8 cellular contexts compared by ENCODE assay signal in the genomic region with DNA sequence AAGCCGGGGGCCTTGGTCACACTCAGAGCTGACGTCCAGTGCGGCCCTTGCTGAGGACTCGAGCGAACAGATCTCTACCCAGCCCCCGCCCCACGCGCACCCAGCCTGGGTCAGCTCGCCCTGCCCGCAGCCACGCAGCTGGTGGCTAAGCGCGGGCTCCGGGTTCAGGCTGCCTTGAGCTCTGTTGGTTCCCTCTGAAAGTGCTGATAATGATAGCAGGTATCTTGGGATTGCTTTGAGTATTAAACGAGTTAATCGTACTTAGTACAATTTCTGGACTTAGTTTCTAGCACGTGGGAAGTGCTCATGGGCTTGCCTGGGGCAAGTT.
DNase-seq lines count a peak whose midpoint lies in the region; ATAC-seq, FAIRE-seq and TF ChIP-seq lines count a peak whose summit lies in the region.

No MANE protein-coding gene starts in this region.

- H3K36me3 ChIP-seq in WERI-Rb-1 = no peaks in the 10 kb centered on the region
- H3K36me3 ChIP-seq in suprapubic skin = no peaks in the 10 kb centered on the region

- ATAC-seq in activated CD4-positive, alpha-beta T cell treated with anti-CD3 and anti-CD28 coated beads for 36 hours = no peak

- no peak overlapping the region for H3K27ac ChIP-seq in WERI-Rb-1
- no peak overlapping the region for H3K27ac ChIP-seq in suprapubic skin

- H3K4me1 Mint-ChIP-seq in activated CD4-positive, alpha-beta T cell treated with anti-CD3 and anti-CD28 coated beads for 36 hours = peaks cover 9% of the 10 kb centered on the region

- no peak for FAIRE-seq in frontal cortex (lab: Jason Lieb, UNC)

- TF ChIP-seq CTCF in WERI-Rb-1 (IDR thresholded peaks at IDR 0.05; ENCODE audit: low read depth, low read length) (no peak), suprapubic skin (IDR thresholded peaks at IDR 0.05) (no peak), GM10266 (IDR thresholded peaks at IDR 0.05; ENCODE audit: control insufficient read depth, insufficient read depth, low read depth, missing control alignments) (no peak)

- H3K27me3 ChIP-seq in WERI-Rb-1 (ENCODE audit: insufficient read depth, low read depth, severe bottlenecking) (peaks cover 5% of the 10 kb centered on the region), suprapubic skin (peaks cover 21% of the 10 kb centered on the region)

- H3K27ac Mint-ChIP-seq in activated CD4-positive, alpha-beta T cell treated with anti-CD3 and anti-CD28 coated beads for 36 hours = peak overlapping the region; percentile 20

- no peak for DNase-seq in activated CD4-positive, alpha-beta T cell treated with anti-CD3 and anti-CD28 coated beads for 36 hours
- DNase-seq in activated CD4-positive, alpha-beta T cell treated with anti-CD3 and anti-CD28 coated beads, Interleukin-2, amount 50 U/mL, for 4 hours = no peak
- DNase-seq in WERI-Rb-1 = no peak
- DNase-seq in suprapubic skin (ENCODE audit: low spot score in 2 of 2) = no peak
- no peak for DNase-seq in frontal cortex (ENCODE audit: low spot score in 2 of 2)
- no peak for DNase-seq in effector CD8-positive, alpha-beta T cell (lab: John Stamatoyannopoulos, UW)
- DNase-seq in GM10266 (ENCODE audit: extremely low spot score) = no peak

- H3K36me3 Mint-ChIP-seq in activated CD4-positive, alpha-beta T cell treated with anti-CD3 and anti-CD28 coated beads for 36 hours (ENCODE audit: low read depth) = no peaks in the 10 kb centered on the region

- WGBS in suprapubic skin = 5% methylated on average over 7 of the region's 17 CpGs

- peak overlapping the region; percentile 67 for H3K4me3 Mint-ChIP-seq in activated CD4-positive, alpha-beta T cell treated with anti-CD3 and anti-CD28 coated beads for 36 hours

- no peaks in the 10 kb centered on the region for H3K9me3 ChIP-seq in WERI-Rb-1 (ENCODE audit: severe bottlenecking)
- H3K9me3 ChIP-seq in iPS-18c (ENCODE audit: control insufficient read depth, insufficient read depth, low read length) = no peaks in the 10 kb centered on the region
- no peaks in the 10 kb centered on the region for H3K9me3 ChIP-seq in suprapubic skin

- no peaks in the 10 kb centered on the region for H3K9me3 Mint-ChIP-seq in activated CD4-positive, alpha-beta T cell treated with anti-CD3 and anti-CD28 coated beads for 36 hours (ENCODE audit: low read depth)

- H3K4me1 ChIP-seq in suprapubic skin = peaks cover 14% of the 10 kb centered on the region

- H3K4me3 ChIP-seq in WERI-Rb-1 (ENCODE audit: low read depth, low read length) (peak overlapping the region; percentile 42), iPS-18c (ENCODE audit: insufficient read depth, low read depth, low read length) (peak overlapping the region; percentile 87), suprapubic skin (peak overlapping the region; percentile 65)

- TF ChIP-seq EP300 in suprapubic skin (IDR thresholded peaks at IDR 0.05) = no peak

- intact Hi-C loops in activated CD4-positive, alpha-beta T cell treated with anti-CD3 and anti-CD28 coated beads for 36 hours (cut with DNase I, micrococcal nuclease) = loop anchor here (1.0 to 5.0 kb wide), 8 partner anchors 90 to 455 kb away; partner anchors contain the start of gene IDH3B (in 1 of the 2)

- no peak for TF ChIP-seq POLR2A in suprapubic skin (IDR thresholded peaks at IDR 0.05)

- CTCF ChIA-PET in activated CD4-positive, alpha-beta T cell treated with anti-CD3 and anti-CD28 coated beads for 36 hours (lab: Charles Lee) = interaction anchor here (0.7 to 2.3 kb wide), 16 partner anchors 10 to 631 kb away, joined by 3 to 16 read pairs (median 4); no protein-coding TSS in a partner anchor

- no peaks in the 10 kb centered on the region for H3K27me3 Mint-ChIP-seq in activated CD4-positive, alpha-beta T cell treated with anti-CD3 and anti-CD28 coated beads for 36 hours

- POLR2A ChIA-PET in activated CD4-positive, alpha-beta T cell treated with anti-CD3 and anti-CD28 coated beads for 36 hours (lab: Charles Lee) = interaction anchor here (0.6 to 1.0 kb wide), 4 partner anchors 10 to 444 kb away, joined by 3 to 4 read pairs (median 4); no protein-coding TSS in a partner anchor
